Comparison of ENCODE assay signal across 8 cellular contexts in the genomic region with DNA sequence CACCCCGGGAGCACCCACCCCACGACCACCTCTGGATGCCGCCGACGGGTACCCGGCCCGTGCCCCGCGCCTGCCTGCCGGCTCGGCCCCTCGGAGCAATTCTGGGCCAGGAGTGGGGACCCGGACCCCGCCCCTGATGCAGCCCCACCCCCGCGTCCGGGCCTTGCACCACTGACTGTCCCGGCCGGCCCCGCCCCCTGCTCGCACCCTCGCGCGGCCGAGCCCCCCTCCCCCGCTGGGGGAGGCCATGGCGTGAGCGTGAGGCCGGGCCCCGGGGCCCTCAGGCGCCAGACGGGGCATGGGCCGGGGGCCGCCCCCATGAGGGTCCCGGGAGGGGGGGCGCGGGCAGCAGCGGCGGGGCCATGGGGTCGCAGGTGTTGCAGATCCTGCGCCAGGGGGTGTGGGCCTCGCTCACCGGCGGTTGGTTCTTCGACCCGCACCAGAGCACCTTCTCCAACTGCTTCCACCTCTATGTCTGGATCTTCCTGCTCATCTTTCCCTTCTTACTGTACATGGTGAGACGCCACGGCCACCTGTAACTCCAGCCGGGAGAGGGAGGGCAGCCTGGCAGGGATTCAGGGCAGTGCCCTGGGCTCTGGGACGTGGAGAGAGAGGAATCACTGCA. TPM values are rescaled to one million over a fixed set of nuclear protein-coding genes. Genes with fewer than 3 reads are reported as not detected.
DNase-seq lines count a peak whose midpoint lies in the region; ATAC-seq and TF ChIP-seq lines count a peak whose summit lies in the region.

No MANE protein-coding gene starts in this region.

- peak overlapping the region; percentile 94 for H3K9ac ChIP-seq in mesenchymal stem cell (ENCODE audit: low read length)

- peak overlapping the region in 1 of 2 experiments; percentile 71 for H3K14ac ChIP-seq in mesenchymal stem cell (ENCODE audit: low read length in 2 of 2)

- CTCF ChIA-PET in Panc1 (lab: Charles Lee): interaction anchor here (1.1 kb wide), 1 partner anchor 22 kb away, joined by 3 read pairs; the partner anchor contains the start of gene SIPA1

- H3K36me3 ChIP-seq in Panc1 (ENCODE audit: control insufficient read depth, insufficient read depth, low read length): peaks cover 19% of the 10 kb centered on the region
- peaks cover 49 to 57% of the 10 kb centered on the region in 2 experiments for H3K36me3 ChIP-seq in mesenchymal stem cell (ENCODE audit: control insufficient read depth in 1 of 2, insufficient read depth in 2 of 2, low read depth in 1 of 2, low read length in 2 of 2)
- H3K36me3 ChIP-seq in transverse colon: peaks cover 0 to 20% (median 5%) of the 10 kb centered on the region in 4 donors

- ATAC-seq in Panc1 (peak; percentile 16), sciatic nerve (no peak)

- no peak overlapping the region for H2AK5ac ChIP-seq in mesenchymal stem cell (ENCODE audit: low read length, severe bottlenecking)

- H4K8ac ChIP-seq in mesenchymal stem cell (ENCODE audit: low read length): peak overlapping the region; percentile 61

- peak overlapping the region; percentile 67 for H2BK120ac ChIP-seq in mesenchymal stem cell (ENCODE audit: low read depth, low read length)

- no peak for TF ChIP-seq POLR2A in transverse colon (IDR thresholded peaks at IDR 0.05)

- peak overlapping the region; percentile 60 for H3K4me2 ChIP-seq in mesenchymal stem cell (ENCODE audit: low read length, poor library complexity, severe bottlenecking)

- H3K79me1 ChIP-seq in mesenchymal stem cell (replicated peaks; ENCODE audit: low read length, poor library complexity, severe bottlenecking): peaks cover 19% of the 10 kb centered on the region

- H3K4me1 ChIP-seq in Panc1 (ENCODE audit: control insufficient read depth, insufficient read depth, low read length): peaks cover 33% of the 10 kb centered on the region
- H3K4me1 ChIP-seq in mesenchymal stem cell (ENCODE audit: control insufficient read depth, insufficient read depth, low read depth, low read length): peaks cover 56% of the 10 kb centered on the region
- peaks cover 21 to 49% (median 36%) of the 10 kb centered on the region in 4 donors for H3K4me1 ChIP-seq in transverse colon

- POLR2A ChIA-PET in Panc1 (lab: Charles Lee): interaction anchor here (0.6 kb wide), 1 partner anchor 38 kb away, joined by 4 read pairs; no protein-coding TSS in a partner anchor

- WGBS in mesenchymal stem cell: 1% methylated on average over 38 of the region's 50 CpGs
- WGBS in transverse colon (ENCODE audit: low coverage in 1 of 2), 2 donors: 0% methylated on average over 24 of the region's 50 CpGs; no CpG with 5 or more reads in 1 of the 2 donors

- H3K27ac ChIP-seq in Panc1 (ENCODE audit: low read length): peak overlapping the region; percentile 89
- peak overlapping the region; percentile 68 to 93 for H3K27ac ChIP-seq in coronary artery
- peak overlapping the region; percentile 90 for H3K27ac ChIP-seq in mesenchymal stem cell (ENCODE audit: low read length, poor library complexity, severe bottlenecking)
- H3K27ac ChIP-seq in transverse colon: peak overlapping the region; percentile 97 to 99 (median 98)

- BruUV-seq in Panc1 (replicated peaks; lab: Mats Ljungman, UMichigan): no TSS peak

- DNase-seq in NCI-H1417 (lab: John Stamatoyannopoulos, UW): peak in 2 of 3 experiments; percentile 65 to 72
- DNase-seq in NCI-H1417 treated with DMSO at 0.1 percent for 48 hours (lab: John Stamatoyannopoulos, UW): no peak
- no peak for DNase-seq in HFF-Myc (ENCODE audit: extremely low read depth, low read depth)
- no peak for DNase-seq in Panc1 (ENCODE audit: low read depth, low spot score)
- no peak for DNase-seq in coronary artery (ENCODE audit: low spot score)
- no peak for DNase-seq in mesenchymal stem cell
- DNase-seq in transverse colon: no peak
- DNase-seq in sciatic nerve (ENCODE audit: low spot score): no peak

- in situ Hi-C loops in Panc1 (cut with HindIII; ENCODE audit: low pct_unique_long_range_greater_than_20kb, low sequenced_read_pairs): no loop called here
- in situ Hi-C loops in transverse colon (cut with MboI; ENCODE audit: low pct_ligation_motif_present in 1 of 4, low pct_unique_long_range_greater_than_20kb in 1 of 4, low sequenced_read_pairs in 3 of 4): no loop called here

- no peak overlapping the region for H2AFZ ChIP-seq in mesenchymal stem cell (ENCODE audit: low read depth, low read length)

- H2BK5ac ChIP-seq in mesenchymal stem cell (ENCODE audit: low read depth, low read length, poor library complexity, severe bottlenecking): peak overlapping the region; percentile 75

- H2BK12ac ChIP-seq in mesenchymal stem cell (ENCODE audit: low read length in 2 of 2): no peak overlapping the region

- no peak overlapping the region for H2BK15ac ChIP-seq in mesenchymal stem cell (ENCODE audit: low read depth, poor library complexity, severe bottlenecking)

- H3K27me3 ChIP-seq in Panc1 (ENCODE audit: control insufficient read depth, insufficient read depth, low read length): no peaks in the 10 kb centered on the region
- no peaks in the 10 kb centered on the region for H3K27me3 ChIP-seq in mesenchymal stem cell (ENCODE audit: control insufficient read depth in 1 of 2, insufficient read depth in 1 of 2, low read length in 2 of 2)
- H3K27me3 ChIP-seq in transverse colon: no peaks in the 10 kb centered on the region

- no peaks in the 10 kb centered on the region for H3K9me3 ChIP-seq in Panc1 (ENCODE audit: control insufficient read depth, insufficient read depth, low read depth, low read length)
- H3K9me3 ChIP-seq in mesenchymal stem cell (ENCODE audit: control insufficient read depth, low read length): no peaks in the 10 kb centered on the region
- H3K9me3 ChIP-seq in transverse colon: no peaks in the 10 kb centered on the region

- TF ChIP-seq CTCF in HFF-Myc (IDR thresholded peaks at IDR 0.05; ENCODE audit: low read depth, low read length, missing control alignments): no peak
- TF ChIP-seq CTCF in Panc1 (IDR thresholded peaks at IDR 0.05): no peak
- TF ChIP-seq CTCF in coronary artery (IDR thresholded peaks at IDR 0.05): no peak
- no peak for TF ChIP-seq CTCF in transverse colon (IDR thresholded peaks at IDR 0.05)

- H3K4ac ChIP-seq in mesenchymal stem cell (ENCODE audit: low read depth in 1 of 2, low read length in 2 of 2): peak overlapping the region; percentile 69 to 87

- peak overlapping the region; percentile 77 for H4K91ac ChIP-seq in mesenchymal stem cell (ENCODE audit: low read length)

- intact Hi-C loops in Panc1 (cut with micrococcal nuclease; ENCODE audit: unreplicated experiment): loop anchor here (2.0 kb wide), 1 partner anchor 39 kb away; the partner anchor contains the start of gene EHBP1L1
- intact Hi-C loops in transverse colon (cut with DNase I; ENCODE audit: low total_unique reads): no loop called here
- intact Hi-C loops in sciatic nerve (cut with DNase I): no loop called here

- H3K4me3 ChIP-seq in HFF-Myc (replicated peaks; ENCODE audit: low read depth, low read length) (peak overlapping the region; percentile 76), Panc1 (ENCODE audit: low read depth in 2 of 2, low read length in 2 of 2) (peak overlapping the region; percentile 88 to 97), coronary artery (peak overlapping the region; percentile 99), mesenchymal stem cell (ENCODE audit: insufficient read depth in 1 of 2, low read depth in 1 of 2, low read length in 2 of 2) (peak overlapping the region; percentile 85 to 96), transverse colon (peak overlapping the region; percentile 79 to 100 (median 98))

- H3K18ac ChIP-seq in mesenchymal stem cell (ENCODE audit: low read depth in 1 of 2, low read length in 2 of 2): peak overlapping the region; percentile 83 to 87

- no peak for TF ChIP-seq EP300 in transverse colon (IDR thresholded peaks at IDR 0.05; ENCODE audit: low read depth)

- no peak overlapping the region for H3K23ac ChIP-seq in mesenchymal stem cell (ENCODE audit: low read length in 2 of 2)

RNA-seq across cellular contexts. Expression of gene PCNX3, which starts 0.5 kb away (rescaled TPM):
- 74.5 TPM for total RNA-seq in Panc1 (2021; ENCODE audit: unreplicated experiment)
- 82.2 TPM for polyA plus RNA-seq in Panc1 (2012; ENCODE audit: insufficient read length)
- 21.5 TPM for polyA plus RNA-seq in mesenchymal stem cell (2013, experiment 1 of 2)
- 19.8 TPM for polyA plus RNA-seq in mesenchymal stem cell (2013, experiment 2 of 2)
- 10 to 100 TPM; 56.4 to 89.0 (median 62.4) TPM for total RNA-seq in transverse colon
- total RNA-seq in sciatic nerve: 23.9 TPM

RNA-seq across cellular contexts. Expression of gene MAP3K11, which starts 2.0 kb away (rescaled TPM):
- total RNA-seq in Panc1 (2021; ENCODE audit: unreplicated experiment) (124 TPM), transverse colon (100 to 1,000 TPM in 2 of 4 donors, 10 to 100 TPM in 2; 82.3 to 211 (median 94.8) TPM), sciatic nerve (132 TPM)
- polyA plus RNA-seq in Panc1 (2012; ENCODE audit: insufficient read length): 138 TPM
- polyA plus RNA-seq in mesenchymal stem cell (2013, experiment 1 of 2): 36.7 TPM
- polyA plus RNA-seq in mesenchymal stem cell (2013, experiment 2 of 2): 36.1 TPM

RNA-seq across cellular contexts. Expression of gene KCNK7, which starts 20.5 kb away (rescaled TPM):
- total RNA-seq in Panc1 (2021; ENCODE audit: unreplicated experiment) (0.69 TPM), transverse colon (1 to 10 TPM in 1 of 4 donors, under 1 TPM in 1, not detected in 2; 0.27 to 1.6 TPM), sciatic nerve (1.5 TPM)
- 0.63 TPM for polyA plus RNA-seq in Panc1 (2012; ENCODE audit: insufficient read length)
- polyA plus RNA-seq in mesenchymal stem cell (2013, experiment 1 of 2): 0.04 TPM
- 0.08 TPM for polyA plus RNA-seq in mesenchymal stem cell (2013, experiment 2 of 2)

RNA-seq across cellular contexts. Expression of gene SIPA1, which starts 21.8 kb away (rescaled TPM):
- total RNA-seq in Panc1 (2021; ENCODE audit: unreplicated experiment) (86.9 TPM), transverse colon (100 to 1,000 TPM in 1 of 4 donors, 10 to 100 TPM in 3; 22.4 to 174 (median 30.9) TPM), sciatic nerve (86.9 TPM)
- 107 TPM for polyA plus RNA-seq in Panc1 (2012; ENCODE audit: insufficient read length)
- 35.0 TPM for polyA plus RNA-seq in mesenchymal stem cell (2013, experiment 1 of 2)
- 34.6 TPM for polyA plus RNA-seq in mesenchymal stem cell (2013, experiment 2 of 2)

RNA-seq across cellular contexts. Expression of gene EHBP1L1, which starts 40.2 kb away (rescaled TPM):
- total RNA-seq in Panc1 (2021; ENCODE audit: unreplicated experiment) (108 TPM), transverse colon (100 to 1,000 TPM in 2 of 4 donors, 10 to 100 TPM in 2; 90.2 to 215 (median 106) TPM), sciatic nerve (149 TPM)
- 109 TPM for polyA plus RNA-seq in Panc1 (2012; ENCODE audit: insufficient read length)
- 22.5 TPM for polyA plus RNA-seq in mesenchymal stem cell (2013, experiment 1 of 2)
- 22.6 TPM for polyA plus RNA-seq in mesenchymal stem cell (2013, experiment 2 of 2)

Comparison
In these comparisons a context has a peak if more than half of its experiments do, and no peak if none do; other contexts are left out.
1. DNase-seq: peak in NCI-H1417 (2 of 3); none in NCI-H1417 treated with DMSO at 0.1 percent for 48 hours (single experiment), HFF-Myc (single experiment), Panc1 (single experiment), coronary artery (single experiment), mesenchymal stem cell (single experiment), transverse colon (single experiment) and sciatic nerve (single experiment).
2. Peak in every context shown above with its lines, with median percentiles within 50 percentile points of each other: H3K4me3 ChIP-seq and H3K27ac ChIP-seq.